ENCODE assay signal across 3 cellular contexts in the genomic region with DNA sequence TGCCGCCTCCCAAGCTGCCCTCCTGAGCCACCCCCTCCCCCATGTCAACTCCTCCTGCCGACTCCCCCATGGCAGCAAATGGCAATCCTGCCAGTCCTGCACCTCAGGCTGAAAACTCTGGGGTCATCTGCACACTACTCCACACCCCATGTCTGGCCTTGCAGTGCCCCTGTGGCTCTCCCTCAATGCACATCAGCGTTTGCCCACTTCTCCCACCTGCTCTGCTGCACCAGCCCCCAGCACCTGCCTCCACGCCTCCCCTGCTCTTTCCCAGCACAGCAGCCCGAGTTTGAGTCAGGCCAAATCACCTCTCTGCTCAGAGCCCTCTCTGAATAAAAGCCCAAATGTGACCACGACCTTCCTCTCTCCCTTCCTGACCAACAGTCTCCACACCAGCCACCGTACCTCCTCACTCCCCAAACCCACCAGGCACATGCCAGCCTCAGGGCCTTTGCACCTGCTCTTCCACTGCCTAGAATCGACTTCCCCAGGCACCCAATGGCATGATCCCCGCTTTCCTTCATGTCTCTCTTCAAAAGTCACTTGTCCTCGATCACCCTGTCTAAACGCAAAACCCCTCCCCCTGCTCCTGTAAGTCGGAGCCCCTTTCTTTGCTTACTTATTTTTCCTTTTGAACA.
TF ChIP-seq lines count a peak whose summit lies in the region.

No MANE protein-coding gene starts in this region.

TF ChIP-seq in SK-N-SH, 30 proteins besides CTCF, POLR2A, EP300 and RAD21:
- TF ChIP-seq TAF1 (IDR thresholded peaks at IDR 0.05; ENCODE audit: borderline replicate concordance, low read depth, low read length) = no peak
- TF ChIP-seq, protein P1, sequence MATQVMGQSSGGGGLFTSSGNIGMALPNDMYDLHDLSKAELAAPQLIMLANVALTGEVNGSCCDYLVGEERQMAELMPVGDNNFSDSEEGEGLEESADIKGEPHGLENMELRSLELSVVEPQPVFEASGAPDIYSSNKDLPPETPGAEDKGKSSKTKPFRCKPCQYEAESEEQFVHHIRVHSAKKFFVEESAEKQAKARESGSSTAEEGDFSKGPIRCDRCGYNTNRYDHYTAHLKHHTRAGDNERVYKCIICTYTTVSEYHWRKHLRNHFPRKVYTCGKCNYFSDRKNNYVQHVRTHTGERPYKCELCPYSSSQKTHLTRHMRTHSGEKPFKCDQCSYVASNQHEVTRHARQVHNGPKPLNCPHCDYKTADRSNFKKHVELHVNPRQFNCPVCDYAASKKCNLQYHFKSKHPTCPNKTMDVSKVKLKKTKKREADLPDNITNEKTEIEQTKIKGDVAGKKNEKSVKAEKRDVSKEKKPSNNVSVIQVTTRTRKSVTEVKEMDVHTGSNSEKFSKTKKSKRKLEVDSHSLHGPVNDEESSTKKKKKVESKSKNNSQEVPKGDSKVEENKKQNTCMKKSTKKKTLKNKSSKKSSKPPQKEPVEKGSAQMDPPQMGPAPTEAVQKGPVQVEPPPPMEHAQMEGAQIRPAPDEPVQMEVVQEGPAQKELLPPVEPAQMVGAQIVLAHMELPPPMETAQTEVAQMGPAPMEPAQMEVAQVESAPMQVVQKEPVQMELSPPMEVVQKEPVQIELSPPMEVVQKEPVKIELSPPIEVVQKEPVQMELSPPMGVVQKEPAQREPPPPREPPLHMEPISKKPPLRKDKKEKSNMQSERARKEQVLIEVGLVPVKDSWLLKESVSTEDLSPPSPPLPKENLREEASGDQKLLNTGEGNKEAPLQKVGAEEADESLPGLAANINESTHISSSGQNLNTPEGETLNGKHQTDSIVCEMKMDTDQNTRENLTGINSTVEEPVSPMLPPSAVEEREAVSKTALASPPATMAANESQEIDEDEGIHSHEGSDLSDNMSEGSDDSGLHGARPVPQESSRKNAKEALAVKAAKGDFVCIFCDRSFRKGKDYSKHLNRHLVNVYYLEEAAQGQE (IDR thresholded peaks at IDR 0.05; ENCODE audit: low read depth, low read length) = no peak
- no peak for TF ChIP-seq CHD2 (IDR thresholded peaks at IDR 0.05; ENCODE audit: low read length, partially characterized antibody)
- no peak for TF ChIP-seq RCOR1 (IDR thresholded peaks at IDR 0.05; ENCODE audit: low read length)
- TF ChIP-seq MEF2A (IDR thresholded peaks at IDR 0.05; ENCODE audit: borderline replicate concordance, low read depth) = no peak

TF ChIP-seq in SK-N-SH treated with all-trans-retinoic acid at 6 μM for 48 hours, 23 proteins besides CTCF, POLR2A, EP300 and RAD21:
- TF ChIP-seq ZFP3 (CRISPR knock-in tag; IDR thresholded peaks at IDR 0.05) = no peak
- TF ChIP-seq SNAI2 (CRISPR knock-in tag; IDR thresholded peaks at IDR 0.05) = no peak
- TF ChIP-seq OSR1 (CRISPR knock-in tag; IDR thresholded peaks at IDR 0.05) = no peak
- no peak for TF ChIP-seq RARB (CRISPR knock-in tag; IDR thresholded peaks at IDR 0.05)
- TF ChIP-seq ZNF8 (CRISPR knock-in tag; IDR thresholded peaks at IDR 0.05) = no peak
- no peak for TF ChIP-seq CSDC2 (CRISPR knock-in tag; IDR thresholded peaks at IDR 0.05)
- no peak for TF ChIP-seq ARNTL (CRISPR knock-in tag; IDR thresholded peaks at IDR 0.05; ENCODE audit: borderline replicate concordance, low read depth)
- TF ChIP-seq, protein P2, sequence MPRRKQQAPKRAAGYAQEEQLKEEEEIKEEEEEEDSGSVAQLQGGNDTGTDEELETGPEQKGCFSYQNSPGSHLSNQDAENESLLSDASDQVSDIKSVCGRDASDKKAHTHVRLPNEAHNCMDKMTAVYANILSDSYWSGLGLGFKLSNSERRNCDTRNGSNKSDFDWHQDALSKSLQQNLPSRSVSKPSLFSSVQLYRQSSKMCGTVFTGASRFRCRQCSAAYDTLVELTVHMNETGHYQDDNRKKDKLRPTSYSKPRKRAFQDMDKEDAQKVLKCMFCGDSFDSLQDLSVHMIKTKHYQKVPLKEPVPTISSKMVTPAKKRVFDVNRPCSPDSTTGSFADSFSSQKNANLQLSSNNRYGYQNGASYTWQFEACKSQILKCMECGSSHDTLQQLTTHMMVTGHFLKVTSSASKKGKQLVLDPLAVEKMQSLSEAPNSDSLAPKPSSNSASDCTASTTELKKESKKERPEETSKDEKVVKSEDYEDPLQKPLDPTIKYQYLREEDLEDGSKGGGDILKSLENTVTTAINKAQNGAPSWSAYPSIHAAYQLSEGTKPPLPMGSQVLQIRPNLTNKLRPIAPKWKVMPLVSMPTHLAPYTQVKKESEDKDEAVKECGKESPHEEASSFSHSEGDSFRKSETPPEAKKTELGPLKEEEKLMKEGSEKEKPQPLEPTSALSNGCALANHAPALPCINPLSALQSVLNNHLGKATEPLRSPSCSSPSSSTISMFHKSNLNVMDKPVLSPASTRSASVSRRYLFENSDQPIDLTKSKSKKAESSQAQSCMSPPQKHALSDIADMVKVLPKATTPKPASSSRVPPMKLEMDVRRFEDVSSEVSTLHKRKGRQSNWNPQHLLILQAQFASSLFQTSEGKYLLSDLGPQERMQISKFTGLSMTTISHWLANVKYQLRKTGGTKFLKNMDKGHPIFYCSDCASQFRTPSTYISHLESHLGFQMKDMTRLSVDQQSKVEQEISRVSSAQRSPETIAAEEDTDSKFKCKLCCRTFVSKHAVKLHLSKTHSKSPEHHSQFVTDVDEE (CRISPR knock-in tag; IDR thresholded peaks at IDR 0.05) = no peak
- no peak for TF ChIP-seq BACH2 (CRISPR knock-in tag; IDR thresholded peaks at IDR 0.05; ENCODE audit: borderline replicate concordance)
- TF ChIP-seq ISL1 (CRISPR knock-in tag; IDR thresholded peaks at IDR 0.05) = no peak
- TF ChIP-seq GLIS3 (CRISPR knock-in tag; IDR thresholded peaks at IDR 0.05) = no peak
- TF ChIP-seq PPARA (CRISPR knock-in tag; IDR thresholded peaks at IDR 0.05; ENCODE audit: borderline replicate concordance) = no peak
- no peak for TF ChIP-seq ESRRG (CRISPR knock-in tag; IDR thresholded peaks at IDR 0.05)

TF ChIP-seq in H1, 55 proteins besides CTCF, POLR2A, EP300 and RAD21:
- TF ChIP-seq, protein P3, sequence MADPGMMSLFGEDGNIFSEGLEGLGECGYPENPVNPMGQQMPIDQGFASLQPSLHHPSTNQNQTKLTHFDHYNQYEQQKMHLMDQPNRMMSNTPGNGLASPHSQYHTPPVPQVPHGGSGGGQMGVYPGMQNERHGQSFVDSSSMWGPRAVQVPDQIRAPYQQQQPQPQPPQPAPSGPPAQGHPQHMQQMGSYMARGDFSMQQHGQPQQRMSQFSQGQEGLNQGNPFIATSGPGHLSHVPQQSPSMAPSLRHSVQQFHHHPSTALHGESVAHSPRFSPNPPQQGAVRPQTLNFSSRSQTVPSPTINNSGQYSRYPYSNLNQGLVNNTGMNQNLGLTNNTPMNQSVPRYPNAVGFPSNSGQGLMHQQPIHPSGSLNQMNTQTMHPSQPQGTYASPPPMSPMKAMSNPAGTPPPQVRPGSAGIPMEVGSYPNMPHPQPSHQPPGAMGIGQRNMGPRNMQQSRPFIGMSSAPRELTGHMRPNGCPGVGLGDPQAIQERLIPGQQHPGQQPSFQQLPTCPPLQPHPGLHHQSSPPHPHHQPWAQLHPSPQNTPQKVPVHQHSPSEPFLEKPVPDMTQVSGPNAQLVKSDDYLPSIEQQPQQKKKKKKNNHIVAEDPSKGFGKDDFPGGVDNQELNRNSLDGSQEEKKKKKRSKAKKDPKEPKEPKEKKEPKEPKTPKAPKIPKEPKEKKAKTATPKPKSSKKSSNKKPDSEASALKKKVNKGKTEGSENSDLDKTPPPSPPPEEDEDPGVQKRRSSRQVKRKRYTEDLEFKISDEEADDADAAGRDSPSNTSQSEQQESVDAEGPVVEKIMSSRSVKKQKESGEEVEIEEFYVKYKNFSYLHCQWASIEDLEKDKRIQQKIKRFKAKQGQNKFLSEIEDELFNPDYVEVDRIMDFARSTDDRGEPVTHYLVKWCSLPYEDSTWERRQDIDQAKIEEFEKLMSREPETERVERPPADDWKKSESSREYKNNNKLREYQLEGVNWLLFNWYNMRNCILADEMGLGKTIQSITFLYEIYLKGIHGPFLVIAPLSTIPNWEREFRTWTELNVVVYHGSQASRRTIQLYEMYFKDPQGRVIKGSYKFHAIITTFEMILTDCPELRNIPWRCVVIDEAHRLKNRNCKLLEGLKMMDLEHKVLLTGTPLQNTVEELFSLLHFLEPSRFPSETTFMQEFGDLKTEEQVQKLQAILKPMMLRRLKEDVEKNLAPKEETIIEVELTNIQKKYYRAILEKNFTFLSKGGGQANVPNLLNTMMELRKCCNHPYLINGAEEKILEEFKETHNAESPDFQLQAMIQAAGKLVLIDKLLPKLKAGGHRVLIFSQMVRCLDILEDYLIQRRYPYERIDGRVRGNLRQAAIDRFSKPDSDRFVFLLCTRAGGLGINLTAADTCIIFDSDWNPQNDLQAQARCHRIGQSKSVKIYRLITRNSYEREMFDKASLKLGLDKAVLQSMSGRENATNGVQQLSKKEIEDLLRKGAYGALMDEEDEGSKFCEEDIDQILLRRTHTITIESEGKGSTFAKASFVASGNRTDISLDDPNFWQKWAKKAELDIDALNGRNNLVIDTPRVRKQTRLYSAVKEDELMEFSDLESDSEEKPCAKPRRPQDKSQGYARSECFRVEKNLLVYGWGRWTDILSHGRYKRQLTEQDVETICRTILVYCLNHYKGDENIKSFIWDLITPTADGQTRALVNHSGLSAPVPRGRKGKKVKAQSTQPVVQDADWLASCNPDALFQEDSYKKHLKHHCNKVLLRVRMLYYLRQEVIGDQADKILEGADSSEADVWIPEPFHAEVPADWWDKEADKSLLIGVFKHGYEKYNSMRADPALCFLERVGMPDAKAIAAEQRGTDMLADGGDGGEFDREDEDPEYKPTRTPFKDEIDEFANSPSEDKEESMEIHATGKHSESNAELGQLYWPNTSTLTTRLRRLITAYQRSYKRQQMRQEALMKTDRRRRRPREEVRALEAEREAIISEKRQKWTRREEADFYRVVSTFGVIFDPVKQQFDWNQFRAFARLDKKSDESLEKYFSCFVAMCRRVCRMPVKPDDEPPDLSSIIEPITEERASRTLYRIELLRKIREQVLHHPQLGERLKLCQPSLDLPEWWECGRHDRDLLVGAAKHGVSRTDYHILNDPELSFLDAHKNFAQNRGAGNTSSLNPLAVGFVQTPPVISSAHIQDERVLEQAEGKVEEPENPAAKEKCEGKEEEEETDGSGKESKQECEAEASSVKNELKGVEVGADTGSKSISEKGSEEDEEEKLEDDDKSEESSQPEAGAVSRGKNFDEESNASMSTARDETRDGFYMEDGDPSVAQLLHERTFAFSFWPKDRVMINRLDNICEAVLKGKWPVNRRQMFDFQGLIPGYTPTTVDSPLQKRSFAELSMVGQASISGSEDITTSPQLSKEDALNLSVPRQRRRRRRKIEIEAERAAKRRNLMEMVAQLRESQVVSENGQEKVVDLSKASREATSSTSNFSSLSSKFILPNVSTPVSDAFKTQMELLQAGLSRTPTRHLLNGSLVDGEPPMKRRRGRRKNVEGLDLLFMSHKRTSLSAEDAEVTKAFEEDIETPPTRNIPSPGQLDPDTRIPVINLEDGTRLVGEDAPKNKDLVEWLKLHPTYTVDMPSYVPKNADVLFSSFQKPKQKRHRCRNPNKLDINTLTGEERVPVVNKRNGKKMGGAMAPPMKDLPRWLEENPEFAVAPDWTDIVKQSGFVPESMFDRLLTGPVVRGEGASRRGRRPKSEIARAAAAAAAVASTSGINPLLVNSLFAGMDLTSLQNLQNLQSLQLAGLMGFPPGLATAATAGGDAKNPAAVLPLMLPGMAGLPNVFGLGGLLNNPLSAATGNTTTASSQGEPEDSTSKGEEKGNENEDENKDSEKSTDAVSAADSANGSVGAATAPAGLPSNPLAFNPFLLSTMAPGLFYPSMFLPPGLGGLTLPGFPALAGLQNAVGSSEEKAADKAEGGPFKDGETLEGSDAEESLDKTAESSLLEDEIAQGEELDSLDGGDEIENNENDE (IDR thresholded peaks at IDR 0.05; ENCODE audit: insufficient replicate concordance, low read length) = no peak
- no peak for TF ChIP-seq EZH2 (IDR thresholded peaks at IDR 0.05; ENCODE audit: low read depth, low read length, severe bottlenecking)
- TF ChIP-seq SIN3A (conservative IDR thresholded peaks at IDR 0.05 in 1 of 2, IDR thresholded peaks at IDR 0.05 in 1 of 2; ENCODE audit: low read depth in 1 of 2, low read length in 2 of 2) = no peak
- TF ChIP-seq GTF2F1 (IDR thresholded peaks at IDR 0.05; ENCODE audit: borderline replicate concordance, low read depth, low read length) = no peak
- TF ChIP-seq SP2 (IDR thresholded peaks at IDR 0.05; ENCODE audit: low read length) = no peak
- TF ChIP-seq NRF1 (IDR thresholded peaks at IDR 0.05; ENCODE audit: low read depth, low read length) = no peak
- TF ChIP-seq JUND (IDR thresholded peaks at IDR 0.05; ENCODE audit: low read length) = no peak
- TF ChIP-seq SAP30 (IDR thresholded peaks at IDR 0.05; ENCODE audit: insufficient read depth, insufficient replicate concordance, low read length) = no peak
- no peak for TF ChIP-seq POLR2AphosphoS5 (IDR thresholded peaks at IDR 0.05; ENCODE audit: low read depth, low read length)
TF ChIP-seq in H1: peak in this region for 0.
